Comparison of ENCODE assay signal across 8 cellular contexts in genomic region chr14:101810897-101811620, GRCh38. TPM values are rescaled to one million over a fixed set of nuclear protein-coding genes. Genes with fewer than 3 reads are reported as not detected.
A peak's percentile ranks its signal among the peaks of the same experiment; 100 is the strongest.
DNase-seq lines count a peak whose midpoint lies in the region; ATAC-seq and TF ChIP-seq lines count a peak whose summit lies in the region.

No MANE protein-coding gene starts in this region.

- H3K4me3 Mint-ChIP-seq in activated naive CD4-positive, alpha-beta T cell treated with anti-CD3 and anti-CD28 coated beads, Interleukin-2, amount 50 U/mL, for 24 hours: peak overlapping the region; percentile 99
- peak overlapping the region; percentile 86 for H3K4me3 Mint-ChIP-seq in activated naive CD8-positive, alpha-beta T cell treated with anti-CD3 and anti-CD28 coated beads, Interleukin-2, amount 10 ng/mL, durations not matched to agents 7 days and 5 days
- peak overlapping the region; percentile 97 for H3K4me3 Mint-ChIP-seq in type B pancreatic cell

- H3K27me3 ChIP-seq in left lung: no peaks in the 10 kb centered on the region

- peaks cover 67% of the 10 kb centered on the region for H3K4me1 Mint-ChIP-seq in activated naive CD4-positive, alpha-beta T cell treated with anti-CD3 and anti-CD28 coated beads, Interleukin-2, amount 50 U/mL, for 24 hours
- peaks cover 48% of the 10 kb centered on the region for H3K4me1 Mint-ChIP-seq in activated naive CD8-positive, alpha-beta T cell treated with anti-CD3 and anti-CD28 coated beads, Interleukin-2, amount 10 ng/mL, durations not matched to agents 7 days and 5 days
- peaks cover 38% of the 10 kb centered on the region for H3K4me1 Mint-ChIP-seq in type B pancreatic cell (ENCODE audit: unreplicated experiment)

- H3K36me3 ChIP-seq in left lung: no peaks in the 10 kb centered on the region

- H3K27ac ChIP-seq in left lung: peak overlapping the region; percentile 96 to 99

- H3K9me3 ChIP-seq in left lung: no peaks in the 10 kb centered on the region

- TF ChIP-seq CTCF in left lung (IDR thresholded peaks at IDR 0.05): no peak
- no peak for TF ChIP-seq CTCF in type B pancreatic cell (conservative IDR thresholded peaks at IDR 0.05)

- H3K4me1 ChIP-seq in left lung: peaks cover 22 to 48% of the 10 kb centered on the region in 2 donors

- peaks cover 6% of the 10 kb centered on the region for H3K36me3 Mint-ChIP-seq in activated naive CD4-positive, alpha-beta T cell treated with anti-CD3 and anti-CD28 coated beads, Interleukin-2, amount 50 U/mL, for 24 hours
- peaks cover 21% of the 10 kb centered on the region for H3K36me3 Mint-ChIP-seq in activated naive CD8-positive, alpha-beta T cell treated with anti-CD3 and anti-CD28 coated beads, Interleukin-2, amount 10 ng/mL, durations not matched to agents 7 days and 5 days
- peaks cover 4% of the 10 kb centered on the region for H3K36me3 Mint-ChIP-seq in type B pancreatic cell

- intact Hi-C loops in left lung (cut with DNase I): no loop called here

- H3K4me3 ChIP-seq in left lung: peak overlapping the region; percentile 51 to 56

- H3K9me3 Mint-ChIP-seq in activated naive CD4-positive, alpha-beta T cell treated with anti-CD3 and anti-CD28 coated beads, Interleukin-2, amount 50 U/mL, for 24 hours: no peaks in the 10 kb centered on the region
- H3K9me3 Mint-ChIP-seq in activated naive CD8-positive, alpha-beta T cell treated with anti-CD3 and anti-CD28 coated beads, Interleukin-2, amount 10 ng/mL, durations not matched to agents 7 days and 5 days: no peaks in the 10 kb centered on the region
- no peaks in the 10 kb centered on the region for H3K9me3 Mint-ChIP-seq in type B pancreatic cell

- no peak for DNase-seq in activated naive CD4-positive, alpha-beta T cell treated with anti-CD3 and anti-CD28 coated beads, Interleukin-2, amount 50 U/mL, for 16 hours
- no peak for DNase-seq in activated naive CD8-positive, alpha-beta T cell treated with anti-CD3 and anti-CD28 coated beads, Interleukin-2, amount 10 ng/mL, durations not matched to agents 7 days and 5 days
- DNase-seq in left lung: no peak
- DNase-seq in type B pancreatic cell (ENCODE audit: extremely low spot score, unreplicated experiment): no peak
- no peak for DNase-seq in occipital lobe (lab: John Stamatoyannopoulos, UW)
- no peak for DNase-seq in DMS114 treated with DMSO at 0.1 percent for 48 hours (lab: John Stamatoyannopoulos, UW; ENCODE audit: unreplicated experiment)
- no peak for DNase-seq in kidney glomerular epithelial cell (lab: John Stamatoyannopoulos, UW)

- no peaks in the 10 kb centered on the region for H3K27me3 Mint-ChIP-seq in activated naive CD4-positive, alpha-beta T cell treated with anti-CD3 and anti-CD28 coated beads, Interleukin-2, amount 50 U/mL, for 24 hours
- no peaks in the 10 kb centered on the region for H3K27me3 Mint-ChIP-seq in activated naive CD8-positive, alpha-beta T cell treated with anti-CD3 and anti-CD28 coated beads, Interleukin-2, amount 10 ng/mL, durations not matched to agents 7 days and 5 days
- no peaks in the 10 kb centered on the region for H3K27me3 Mint-ChIP-seq in type B pancreatic cell

- ATAC-seq in activated naive CD8-positive, alpha-beta T cell treated with anti-CD3 and anti-CD28 coated beads, Interleukin-2, amount 10 ng/mL, durations not matched to agents 7 days and 5 days (ENCODE audit: low read depth): no peak
- ATAC-seq in left lung: peak; percentile 16

- POLR2A ChIA-PET in activated naive CD8-positive, alpha-beta T cell treated with anti-CD3 and anti-CD28 coated beads, Interleukin-2, amount 10 ng/mL, durations not matched to agents 7 days and 5 days (lab: Charles Lee): interaction anchor here (0.7 to 8.7 kb wide), 10 partner anchors 9 to 137 kb away, joined by 3 to 231 read pairs (median 13); partner anchors contain the start of gene PPP2R5C

- H3K27ac Mint-ChIP-seq in activated naive CD4-positive, alpha-beta T cell treated with anti-CD3 and anti-CD28 coated beads, Interleukin-2, amount 50 U/mL, for 24 hours: peak overlapping the region; percentile 99
- peak overlapping the region; percentile 95 for H3K27ac Mint-ChIP-seq in activated naive CD8-positive, alpha-beta T cell treated with anti-CD3 and anti-CD28 coated beads, Interleukin-2, amount 10 ng/mL, durations not matched to agents 7 days and 5 days
- peak overlapping the region; percentile 100 for H3K27ac Mint-ChIP-seq in type B pancreatic cell

RNA-seq across cellular contexts. Expression of gene PPP2R5C, which starts 49.5 kb away (rescaled TPM):
- 100 to 1,000 TPM; 369 to 382 TPM for total RNA-seq in activated naive CD8-positive, alpha-beta T cell treated with anti-CD3 and anti-CD28 coated beads, Interleukin-2, amount 10 ng/mL, durations not matched to agents 7 days and 5 days
- 100 to 1,000 TPM; 146 to 176 TPM for total RNA-seq in left lung
- total RNA-seq in type B pancreatic cell (ENCODE audit: low replicate concordance): 99.8 TPM in 2 replicates
- total RNA-seq in occipital lobe: 166 TPM
